ENCODE assay signal across 10 cellular contexts in genomic region chr1:24914226-24915069, GRCh38. TPM values are rescaled to one million over a fixed set of nuclear protein-coding genes. Genes with fewer than 3 reads are reported as not detected.
DNase-seq lines count a peak whose midpoint lies in the region; ATAC-seq and TF ChIP-seq lines count a peak whose summit lies in the region.
"Had no signal": no experiment of that assay in that cellular context is flagged by ENCODE, and none has a peak within 500 bp of the region (broad histone marks: within the 10 kb centered on the region; RNA-seq: fewer than 3 reads in every experiment).

No MANE protein-coding gene starts in this region.

- no peaks in the 10 kb centered on the region for H3K23me2 ChIP-seq in H9 (ENCODE audit: insufficient read length, low read depth, low read length, poor library complexity, severe bottlenecking)

- no peak overlapping the region for H3K27ac Mint-ChIP-seq in H9

- H3K23ac ChIP-seq in H9 (ENCODE audit: insufficient read length, low read depth, low read length) = no peak overlapping the region

- no peak overlapping the region for H3K56ac ChIP-seq in H9 (ENCODE audit: insufficient read length, low read depth, low read length)

- no peak for TF ChIP-seq POLR2A in adrenal gland (IDR thresholded peaks at IDR 0.05)

- H4K5ac ChIP-seq in H9 (ENCODE audit: insufficient read length, low read depth, low read length) = no peak overlapping the region

- no peak overlapping the region for H3T11ph ChIP-seq in H9 (ENCODE audit: low read length)

- no peak overlapping the region for H2BK120ac ChIP-seq in H9 (ENCODE audit: low read depth, low read length, poor library complexity, severe bottlenecking)

- H2BK20ac ChIP-seq in H9 (ENCODE audit: low read depth, low read length, poor library complexity, severe bottlenecking) = no peak overlapping the region

- H3K79me2 ChIP-seq in H9 (ENCODE audit: insufficient read depth, low read length) = no peaks in the 10 kb centered on the region

- H3K4me1 ChIP-seq in H9 (ENCODE audit: insufficient read depth, low read length) (no peaks in the 10 kb centered on the region; the same call in 1 of the 2 replicates), mucosa of stomach (ENCODE audit: control insufficient read depth, insufficient read depth, low read length) (peaks cover 30% of the 10 kb centered on the region), adrenal gland (replicated peaks in 1 of 2) (no peaks in the 10 kb centered on the region)

- H3K9me3 ChIP-seq in H9 (ENCODE audit: control insufficient read depth, low read depth, low read length) (no peaks in the 10 kb centered on the region), mucosa of stomach (ENCODE audit: control insufficient read depth, low read length) (no peaks in the 10 kb centered on the region), adrenal gland (replicated peaks in 1 of 3) (no peaks in the 10 kb centered on the region)
- H3K9me3 ChIP-seq: upper lobe of left lung had no signal

- no peak overlapping the region for H3K9ac ChIP-seq in H9 (ENCODE audit: extremely low read depth, insufficient read length, low read length)
- peak overlapping the region; percentile 30 for H3K9ac ChIP-seq in mucosa of stomach (ENCODE audit: low read length)

- H4K91ac ChIP-seq in H9 (ENCODE audit: insufficient read length, low read depth, low read length) = no peak overlapping the region

- H3K14ac ChIP-seq in H9 (ENCODE audit: insufficient read depth, low read length) = no peak overlapping the region

- H2AFZ ChIP-seq in H9 (ENCODE audit: low read length) = no peak overlapping the region

- ATAC-seq in GM19455 (IDR thresholded peaks at IDR 0.05; ENCODE audit: unreplicated experiment) = no peak
- no peak for ATAC-seq in HG03045 (IDR thresholded peaks at IDR 0.05; ENCODE audit: unreplicated experiment)

- no peak overlapping the region for H2AK5ac ChIP-seq in H9 (ENCODE audit: insufficient read length, low read length)

- no peaks in the 10 kb centered on the region; the same call in 1 of the 2 replicates for H3K27me3 Mint-ChIP-seq in H9 (ENCODE audit: low read depth)

- no peak overlapping the region for H3K4me3 ChIP-seq in mucosa of stomach (ENCODE audit: low read length)
- H3K4me3 ChIP-seq in adrenal gland = no peak overlapping the region
- H3K4me3 ChIP-seq: upper lobe of left lung had no signal

- no peak overlapping the region for H2BK15ac ChIP-seq in H9 (ENCODE audit: low read depth, low read length)

- no peaks in the 10 kb centered on the region for H3K36me3 Mint-ChIP-seq in H9 (ENCODE audit: insufficient read depth in 1 of 3, low read depth in 3 of 3)

- H2BK12ac ChIP-seq in H9 (ENCODE audit: insufficient read length, low read depth, low read length) = no peak overlapping the region

- peaks cover 4 to 19% of the 10 kb centered on the region in 2 experiments; a peak in 3 of 4 replicates for H3K4me1 Mint-ChIP-seq in H9

- no peak overlapping the region for H4K8ac ChIP-seq in H9 (replicated peaks; ENCODE audit: insufficient read length, low read depth, low read length)

- no peak overlapping the region for H3K4me3 Mint-ChIP-seq in H9

- no peak overlapping the region for H2BK5ac ChIP-seq in H9 (ENCODE audit: insufficient read length, low read length)

- no peak overlapping the region for H3K4me2 ChIP-seq in H9 (ENCODE audit: insufficient read depth, insufficient read length, low read length)

- no peaks in the 10 kb centered on the region for H3K36me3 ChIP-seq in mucosa of stomach (ENCODE audit: control insufficient read depth, insufficient read depth, low read length)
- no peaks in the 10 kb centered on the region for H3K36me3 ChIP-seq in adrenal gland (replicated peaks in 1 of 2)
- H3K36me3 ChIP-seq: upper lobe of left lung had no signal

- intact Hi-C loops in adrenal gland (cut with DNase I) = no loop called here

- TF ChIP-seq CTCF in H9 (conservative IDR thresholded peaks at IDR 0.05) (no peak), adrenal gland (IDR thresholded peaks at IDR 0.05) (no peak)

- H4K20me1 ChIP-seq in H9 (ENCODE audit: control insufficient read depth, insufficient read depth, insufficient read length) = no peaks in the 10 kb centered on the region

- no peaks in the 10 kb centered on the region for H3K79me1 ChIP-seq in H9 (ENCODE audit: insufficient read depth, low read depth, low read length, poor library complexity, severe bottlenecking)

- H3K9me3 Mint-ChIP-seq in H9 = 0 out of 5 replicates have a peak, but pooled peaks cover 0 to 2% of the 10 kb centered on the region in 2 experiments

- no peak overlapping the region for H3K4ac ChIP-seq in H9 (ENCODE audit: low read depth, low read length)

- DNase-seq in AG08395 (ENCODE audit: low spot score) (peak; percentile 67), H9 (no peak), amniotic epithelial cell (ENCODE audit: low read depth) (peak; percentile 77), adrenal gland (no peak), NCI-H510A (lab: John Stamatoyannopoulos, UW) (no peak)
- DNase-seq: Calu3 had no signal

- H3K27me3 ChIP-seq in H9 (ENCODE audit: insufficient read depth, low read length) = no peaks in the 10 kb centered on the region
- peaks cover 4% of the 10 kb centered on the region for H3K27me3 ChIP-seq in mucosa of stomach (ENCODE audit: control insufficient read depth, insufficient read depth, low read length)
- H3K27me3 ChIP-seq in adrenal gland = no peaks in the 10 kb centered on the region
- H3K27me3 ChIP-seq: upper lobe of left lung had no signal

- H3K27ac ChIP-seq in H9 (ENCODE audit: insufficient read length, low read depth, low read length) (no peak overlapping the region), adrenal gland (no peak overlapping the region)

- no CpG with 5 or more reads among the region's 33 CpGs for WGBS in H9 (ENCODE audit: extremely low coverage, insufficient read length, low lambda C conversion rate)
- WGBS in adrenal gland, 4 donors = 50 to 57% (median 51%) methylated on average over 7 to 33 of the region's 33 CpGs

- peak overlapping the region; percentile 46 for H3K18ac ChIP-seq in H9 (ENCODE audit: insufficient read length, low read depth, low read length)

RNA-seq across cellular contexts. Expression of gene RUNX3, which starts 15.6 kb away (rescaled TPM):
- total RNA-seq in H9 (2021) (0.33 and 0.35 TPM in 2 replicates), adrenal gland (1 to 10 TPM in 7 of 8 donors, under 1 TPM in 1; 0.79 to 7.5 (median 3.4) TPM)
- 1 to 10 TPM in 1 of 3 donors, under 1 TPM in 2; 0.73 to 1.0 (median 0.94) TPM for polyA plus RNA-seq in adrenal gland

Comparison
In these comparisons a context has a peak if more than half of its experiments do, and no peak if none do; other contexts are left out.
1. DNase-seq: peak in AG08395 (single experiment) and amniotic epithelial cell (single experiment); none in H9 (single experiment), adrenal gland (0 of 7) and NCI-H510A (single experiment).